ENCODE assay signal across 8 cellular contexts in genomic region chr2:112432390-112432734, GRCh38. TPM values are rescaled to one million over a fixed set of nuclear protein-coding genes. Genes with fewer than 3 reads are reported as not detected.
A peak's percentile ranks its signal among the peaks of the same experiment; 100 is the strongest.
DNase-seq lines count a peak whose midpoint lies in the region; ATAC-seq and TF ChIP-seq lines count a peak whose summit lies in the region.
"Not testable (repeated sequence)": the region's sequence is repeated elsewhere in the genome, so short reads cannot be mapped to it uniquely, and the experiment has no call there.

No MANE protein-coding gene starts in this region.

- CTCF ChIA-PET in PC-3 (lab: Charles Lee) = not testable (repeated sequence)

- H2AFZ ChIP-seq in PC-3 (ENCODE audit: low read length) = not testable (repeated sequence)

- not testable (repeated sequence) for H3K36me3 Mint-ChIP-seq in activated T-helper 2 cell treated with anti-CD3 and anti-CD28 coated beads, Interferon-gamma antibody, Interleukin-2, Interleukin-4, amounts not matched to agents 10 μg/mL and 5 μg/mL and 100 μg/mL, durations not matched to agents 14 hours and 24 hours and 36 hours (ENCODE audit: low read depth)

- not testable (repeated sequence) for H3K27me3 Mint-ChIP-seq in activated T-helper 2 cell treated with anti-CD3 and anti-CD28 coated beads, Interferon-gamma antibody, Interleukin-2, Interleukin-4, amounts not matched to agents 10 μg/mL and 5 μg/mL and 100 μg/mL, durations not matched to agents 14 hours and 24 hours and 36 hours (ENCODE audit: low read depth)

- H3K36me3 ChIP-seq in DOHH2 (ENCODE audit: control insufficient read depth, low read length); PC-3 (ENCODE audit: low read depth, low read length); cardiac muscle cell; gastrocnemius medialis; urinary bladder (ENCODE audit: insufficient read depth): not testable (repeated sequence)

- peak overlapping the region; percentile 75 for H3K27ac Mint-ChIP-seq in activated T-helper 2 cell treated with anti-CD3 and anti-CD28 coated beads, Interferon-gamma antibody, Interleukin-2, Interleukin-4, amounts not matched to agents 10 μg/mL and 5 μg/mL and 100 μg/mL, durations not matched to agents 14 hours and 24 hours and 36 hours

- 0 out of 2 replicates have a peak overlapping the region, but pooled peaks have one; percentile 25 for H3K9ac ChIP-seq in PC-3 (ENCODE audit: low read length)

- intact Hi-C loops in PC-3 (cut with micrococcal nuclease) = loop anchor here (10.0 kb wide), 2 partner anchors 178 to 308 kb away; partner anchors contain the start of gene ZC3H8
- intact Hi-C loops in activated T-helper 2 cell treated with anti-CD3 and anti-CD28 coated beads, Interferon-gamma antibody, Interleukin-2, Interleukin-4, amounts not matched to agents 10 μg/mL and 5 μg/mL and 100 μg/mL, durations not matched to agents 14 hours and 24 hours and 36 hours (cut with micrococcal nuclease) = loop anchor here (5.0 kb wide), 1 partner anchor 380 kb away; no protein-coding TSS in a partner anchor
- intact Hi-C loops in gastrocnemius medialis (cut with DNase I; ENCODE audit: low total_unique reads) = loop anchor here (5.0 kb wide), 1 partner anchor 175 kb away; the partner anchor contains the start of gene ZC3H8

- H3K27ac ChIP-seq in DOHH2 (ENCODE audit: low read depth, low read length); PC-3 (ENCODE audit: low read length); cardiac muscle cell; urinary bladder (ENCODE audit: low read depth): not testable (repeated sequence)
- peak overlapping the region; percentile 58 to 88 (median 78) for H3K27ac ChIP-seq in gastrocnemius medialis

- in situ Hi-C loops in gastrocnemius medialis (cut with MboI; ENCODE audit: low sequenced_read_pairs in 4 of 4) = loop anchor here in 2 of 4 donors (25.0 kb wide), 1 partner anchor 170 kb away; the partner anchor contains the start of gene ZC3H8 (in 2 of the 2)

- not testable (repeated sequence) for H3K27me3 ChIP-seq in DOHH2 (ENCODE audit: control insufficient read depth, low read length); PC-3 (ENCODE audit: low read length); cardiac muscle cell; mononuclear cell (ENCODE audit: insufficient read depth, low read length); gastrocnemius medialis

- TF ChIP-seq CTCF in DOHH2 (IDR thresholded peaks at IDR 0.05; ENCODE audit: low read depth, low read length, poor library complexity, severe bottlenecking); PC-3 (conservative IDR thresholded peaks at IDR 0.05; ENCODE audit: low read depth, low read length); choroid plexus epithelial cell (conservative IDR thresholded peaks at IDR 0.05; ENCODE audit: low read depth, low read length); cardiac muscle cell (IDR thresholded peaks at IDR 0.05; ENCODE audit: low read depth, low read length); gastrocnemius medialis (IDR thresholded peaks at IDR 0.05 in 4 of 5, conservative IDR thresholded peaks at IDR 0.05 in 1 of 5): not testable (repeated sequence)

- H3K4me3 ChIP-seq in DOHH2 (ENCODE audit: low read length) = peak overlapping the region; percentile 70
- peak overlapping the region; percentile 67 for H3K4me3 ChIP-seq in PC-3 (ENCODE audit: low read length)
- H3K4me3 ChIP-seq in choroid plexus epithelial cell (ENCODE audit: low read depth, low read length) = peak overlapping the region; percentile 46
- H3K4me3 ChIP-seq in cardiac muscle cell = peak overlapping the region; percentile 36
- H3K4me3 ChIP-seq in mononuclear cell (ENCODE audit: low read length) = peak overlapping the region; percentile 31
- peak overlapping the region; percentile 57 to 71 (median 62) for H3K4me3 ChIP-seq in gastrocnemius medialis
- H3K4me3 ChIP-seq in urinary bladder (ENCODE audit: low read depth, low read length) = peak overlapping the region; percentile 35

- not testable (repeated sequence) for BruUV-seq in PC-3 (replicated peaks; lab: Mats Ljungman, UMichigan)

- H4K20me1 ChIP-seq in DOHH2 (ENCODE audit: control insufficient read depth, insufficient read depth, low read depth, low read length); PC-3 (ENCODE audit: low read length): not testable (repeated sequence)

- not testable (repeated sequence) for H3K9me2 ChIP-seq in DOHH2 (replicated peaks; ENCODE audit: control insufficient read depth, low read length); PC-3 (replicated peaks; ENCODE audit: low read length)

- TF ChIP-seq POLR2A in gastrocnemius medialis (IDR thresholded peaks at IDR 0.05) = not testable (repeated sequence)

- POLR2A ChIA-PET in PC-3 (lab: Charles Lee; ENCODE audit: unreplicated experiment) = interaction anchor here (0.6 kb wide), 1 partner anchor 146 kb away, joined by 6 read pairs; no protein-coding TSS in a partner anchor

- not testable (repeated sequence) for H3K9me3 Mint-ChIP-seq in activated T-helper 2 cell treated with anti-CD3 and anti-CD28 coated beads, Interferon-gamma antibody, Interleukin-2, Interleukin-4, amounts not matched to agents 10 μg/mL and 5 μg/mL and 100 μg/mL, durations not matched to agents 14 hours and 24 hours and 36 hours

- not testable (repeated sequence) for ATAC-seq in PC-3, gastrocnemius medialis

- H3K4me2 ChIP-seq in DOHH2 (ENCODE audit: low read length) (peak overlapping the region; percentile 63), PC-3 (ENCODE audit: low read length) (peak overlapping the region; percentile 74)

- not testable (repeated sequence) for H3K4me1 Mint-ChIP-seq in activated T-helper 2 cell treated with anti-CD3 and anti-CD28 coated beads, Interferon-gamma antibody, Interleukin-2, Interleukin-4, amounts not matched to agents 10 μg/mL and 5 μg/mL and 100 μg/mL, durations not matched to agents 14 hours and 24 hours and 36 hours (ENCODE audit: low read depth)

- not testable (repeated sequence) for H3K9me3 ChIP-seq in DOHH2 (ENCODE audit: control insufficient read depth, insufficient read depth, low read length); PC-3 (ENCODE audit: low read length); cardiac muscle cell (ENCODE audit: low read depth); mononuclear cell (ENCODE audit: low read depth, low read length); gastrocnemius medialis

- not testable (repeated sequence) for DNase-seq in PC-3; activated T-helper 2 cell treated with anti-CD3 and anti-CD28 coated beads, Interferon-gamma antibody, Interleukin-2, Interleukin-4, amounts not matched to agents 10 μg/mL and 5 μg/mL and 100 μg/mL, durations not matched to agents 14 hours and 24 hours and 36 hours (ENCODE audit: low spot score); choroid plexus epithelial cell (ENCODE audit: low read depth); cardiac muscle cell (ENCODE audit: low read depth in 1 of 2, low spot score in 1 of 2); gastrocnemius medialis

- H3K4me1 ChIP-seq in DOHH2 (ENCODE audit: control insufficient read depth, low read length); PC-3 (ENCODE audit: insufficient read depth, low read length); cardiac muscle cell (ENCODE audit: low read depth); mononuclear cell (ENCODE audit: insufficient read depth, low read length); gastrocnemius medialis; urinary bladder (ENCODE audit: insufficient read depth): not testable (repeated sequence)

- 25% methylated on average over 22 of the region's 22 CpGs for WGBS in urinary bladder

- H3K4me3 Mint-ChIP-seq in activated T-helper 2 cell treated with anti-CD3 and anti-CD28 coated beads, Interferon-gamma antibody, Interleukin-2, Interleukin-4, amounts not matched to agents 10 μg/mL and 5 μg/mL and 100 μg/mL, durations not matched to agents 14 hours and 24 hours and 36 hours (ENCODE audit: low read depth) = peak overlapping the region; percentile 86

- not testable (repeated sequence) for H3F3A ChIP-seq in DOHH2 (ENCODE audit: control insufficient read depth, insufficient read depth); PC-3 (ENCODE audit: low read length, unreplicated experiment)

- not testable (repeated sequence) for H3K79me2 ChIP-seq in DOHH2 (ENCODE audit: control insufficient read depth, low read length)
- H3K79me2 ChIP-seq in PC-3 (ENCODE audit: low read length) = peaks cover 18% of the 10 kb centered on the region

RNA-seq across cellular contexts. Expression of gene RGPD8, which starts 1.1 kb away (rescaled TPM):
- 8.4 and 13.6 TPM in 2 replicates for total RNA-seq in PC-3 (2014; rRNA removed)
- 15.5 and 16.1 TPM in 2 replicates for total RNA-seq in activated T-helper 2 cell treated with anti-CD3 and anti-CD28 coated beads, Interferon-gamma antibody, Interleukin-2, Interleukin-4, amounts not matched to agents 10 μg/mL and 5 μg/mL and 100 μg/mL, durations not matched to agents 14 hours and 24 hours and 36 hours
- 8.4 and 17.0 TPM in 2 replicates for total RNA-seq in cardiac muscle cell
- 3.9 and 4.2 TPM in 2 replicates for polyA plus RNA-seq in cardiac muscle cell
- total RNA-seq in mononuclear cell = 96.6 TPM
- 10 to 100 TPM in 1 of 4 donors, 1 to 10 TPM in 3; 3.8 to 11.2 (median 8.1) TPM for total RNA-seq in gastrocnemius medialis
- total RNA-seq in urinary bladder = 55.9 TPM
- 3.8 TPM for polyA plus RNA-seq in urinary bladder

RNA-seq across cellular contexts. Expression of gene TTL, which starts 49.6 kb away (rescaled TPM):
- total RNA-seq in PC-3 (2014; rRNA removed) (31.4 and 33.5 TPM in 2 replicates), cardiac muscle cell (21.8 and 29.7 TPM in 2 replicates), mononuclear cell (11.0 TPM), gastrocnemius medialis (10 to 100 TPM; 33.0 to 61.0 (median 46.5) TPM), urinary bladder (37.2 TPM)
- 48.2 and 50.1 TPM in 2 replicates for total RNA-seq in activated T-helper 2 cell treated with anti-CD3 and anti-CD28 coated beads, Interferon-gamma antibody, Interleukin-2, Interleukin-4, amounts not matched to agents 10 μg/mL and 5 μg/mL and 100 μg/mL, durations not matched to agents 14 hours and 24 hours and 36 hours
- polyA plus RNA-seq in cardiac muscle cell (26.3 and 32.6 TPM in 2 replicates), urinary bladder (18.3 TPM)
